1 cellular context compared by ENCODE assay signal in genomic region chr7:74173866-74174605, GRCh38.
TF ChIP-seq lines count a peak whose summit lies in the region.

TSS of gene EIF4H (plus strand) at chr7:74174356. CDS start at chr7:74174384, 28 bp downstream.

TF ChIP-seq in HepG2, 621 proteins besides CTCF, POLR2A, EP300 and RAD21 (continued from another document and continues in another):
- peak; percentile 48; the same call in 1 of the 2 replicates for TF ChIP-seq NR2C2 (CRISPR knock-in tag; IDR thresholded peaks at IDR 0.05; ENCODE audit: borderline replicate concordance)
- TF ChIP-seq MTA3 (CRISPR knock-in tag; IDR thresholded peaks at IDR 0.05): no peak
- peak; percentile 42; the same call in 1 of the 2 replicates for TF ChIP-seq HCFC1 (IDR thresholded peaks at IDR 0.05; ENCODE audit: low read depth, low read length)
- no peak for TF ChIP-seq ZNF513 (CRISPR knock-in tag; conservative IDR thresholded peaks at IDR 0.05)
- TF ChIP-seq CCDC6 (CRISPR knock-in tag; IDR thresholded peaks at IDR 0.05): peak; percentile 86; the same call in 1 of the 2 replicates
- TF ChIP-seq SUZ12 (IDR thresholded peaks at IDR 0.05; ENCODE audit: low read depth, low read length): no peak
- TF ChIP-seq ZNF75D (CRISPR knock-in tag; IDR thresholded peaks at IDR 0.05; ENCODE audit: borderline replicate concordance): no peak
- peak; percentile 89; the same call in 1 of the 2 replicates for TF ChIP-seq ZFP82 (CRISPR knock-in tag; IDR thresholded peaks at IDR 0.05; ENCODE audit: borderline replicate concordance)
- TF ChIP-seq SSRP1 (CRISPR knock-in tag; IDR thresholded peaks at IDR 0.05): 0 out of 2 replicates have a peak, but pooled peaks have one; percentile 65
- TF ChIP-seq ZNF367 (CRISPR knock-in tag; IDR thresholded peaks at IDR 0.05; ENCODE audit: borderline replicate concordance): peak; percentile 33; the same call in 1 of the 2 replicates
- TF ChIP-seq ZEB1 (IDR thresholded peaks at IDR 0.05; ENCODE audit: insufficient replicate concordance, low read depth): no peak
- TF ChIP-seq ZNF382 (CRISPR knock-in tag; IDR thresholded peaks at IDR 0.05; ENCODE audit: borderline replicate concordance): no peak
- peak; percentile 63; the same call in 1 of the 2 replicates for TF ChIP-seq ZNF280B (CRISPR knock-in tag; IDR thresholded peaks at IDR 0.05; ENCODE audit: borderline replicate concordance)
- peak; percentile 24; the same call in 1 of the 2 replicates for TF ChIP-seq ZNF546 (CRISPR knock-in tag; conservative IDR thresholded peaks at IDR 0.05)
- peak; percentile 73 for TF ChIP-seq GATAD1 (CRISPR knock-in tag; IDR thresholded peaks at IDR 0.05)
- peak; percentile 75; the same call in 1 of the 2 replicates for TF ChIP-seq GFI1 (CRISPR knock-in tag; IDR thresholded peaks at IDR 0.05; ENCODE audit: borderline replicate concordance)
- no peak; the same call in 1 of the 2 replicates for TF ChIP-seq PPARG (CRISPR knock-in tag; conservative IDR thresholded peaks at IDR 0.05)
- peak; percentile 66 for TF ChIP-seq IKZF5 (CRISPR knock-in tag; IDR thresholded peaks at IDR 0.05)
- no peak for TF ChIP-seq SOX5 (CRISPR knock-in tag; IDR thresholded peaks at IDR 0.05; ENCODE audit: borderline replicate concordance)
- TF ChIP-seq NCOA2 (CRISPR knock-in tag; IDR thresholded peaks at IDR 0.05): 0 out of 2 replicates have a peak, but pooled peaks have one; percentile 14
- no peak for TF ChIP-seq IRF1 (CRISPR knock-in tag; IDR thresholded peaks at IDR 0.05; ENCODE audit: low read depth)
- no peak for TF ChIP-seq ZNF251 (CRISPR knock-in tag; IDR thresholded peaks at IDR 0.05)
- TF ChIP-seq ZNF784 (CRISPR knock-in tag; IDR thresholded peaks at IDR 0.05; ENCODE audit: borderline replicate concordance): peak; percentile 82; the same call in 1 of the 2 replicates
- no peak for TF ChIP-seq TBX2 (CRISPR knock-in tag; IDR thresholded peaks at IDR 0.05; ENCODE audit: borderline replicate concordance)
- TF ChIP-seq MXD1 (CRISPR knock-in tag; IDR thresholded peaks at IDR 0.05): peak; percentile 94
- no peak for TF ChIP-seq SP140L (CRISPR knock-in tag; IDR thresholded peaks at IDR 0.05; ENCODE audit: borderline replicate concordance)
- no peak for TF ChIP-seq TRIM22 (IDR thresholded peaks at IDR 0.05)
- TF ChIP-seq ZNF749 (CRISPR knock-in tag; IDR thresholded peaks at IDR 0.05; ENCODE audit: borderline replicate concordance): no peak
- TF ChIP-seq HNRNPUL1 (IDR thresholded peaks at IDR 0.05; ENCODE audit: low read depth, low read length): no peak
- TF ChIP-seq TBX3 (IDR thresholded peaks at IDR 0.05; ENCODE audit: borderline replicate concordance): no peak
- TF ChIP-seq SMAD9 (CRISPR knock-in tag; IDR thresholded peaks at IDR 0.05): no peak
- TF ChIP-seq ZNF407 (CRISPR knock-in tag; IDR thresholded peaks at IDR 0.05; ENCODE audit: not compliant biosample characterization): no peak
- TF ChIP-seq ZNF142 (CRISPR knock-in tag; IDR thresholded peaks at IDR 0.05): peak; percentile 57; the same call in 1 of the 2 replicates
- no peak for TF ChIP-seq TEAD2 (CRISPR knock-in tag; IDR thresholded peaks at IDR 0.05)
- TF ChIP-seq DMAP1 (CRISPR knock-in tag; IDR thresholded peaks at IDR 0.05): peak; percentile 73; the same call in 1 of the 2 replicates
- no peak for TF ChIP-seq TOPORS (CRISPR knock-in tag; IDR thresholded peaks at IDR 0.05)
